16 cellular contexts compared by ENCODE assay signal in genomic region chr13:33341861-33342452, GRCh38.
"Had no signal": no experiment of that assay in that cellular context is flagged by ENCODE, and none has a peak within 500 bp of the region (broad histone marks: within the 10 kb centered on the region; RNA-seq: fewer than 3 reads in every experiment).

No MANE protein-coding gene starts in this region.

- ATAC-seq: body of pancreas; effector memory CD8-positive, alpha-beta T cell; natural killer cell treated with Interleukin-12 subunit alpha and Interleukin-12 subunit beta and Interleukin-15 and Interleukin-18, amount 100 ng/mL, for 72 hours had no signal

- H3K27ac Mint-ChIP-seq: activated naive CD8-positive, alpha-beta T cell treated with anti-CD3 and anti-CD28 coated beads, Interleukin-2, amount 10 ng/mL, durations not matched to agents 7 days and 5 days; activated T-helper 1 cell treated with anti-CD3 and anti-CD28 coated beads, Interleukin-12 subunit alpha, Interleukin-12 subunit beta, Interleukin-2, Interleukin-4 antibody, amounts not matched to agents 30 ng/mL and 10 ng/mL and 1 ng/mL, durations not matched to agents 14 hours and 24 hours and 36 hours; effector memory CD8-positive, alpha-beta T cell; natural killer cell treated with Interleukin-12 subunit alpha and Interleukin-12 subunit beta and Interleukin-15 and Interleukin-18, amount 100 ng/mL, for 72 hours had no signal

- DNase-seq: activated CD4-positive, alpha-beta T cell treated with anti-CD3 and anti-CD28 coated beads, Interleukin-2, amount 50 U/mL, for 4 hours; activated naive CD4-positive, alpha-beta T cell; activated naive CD8-positive, alpha-beta T cell treated with anti-CD3 and anti-CD28 coated beads, Interleukin-2, amount 10 ng/mL, durations not matched to agents 7 days and 5 days; activated T-cell treated with anti-CD3 and anti-CD28 coated beads for 4 hours; amygdala; body of pancreas; caudate nucleus; effector memory CD8-positive, alpha-beta T cell; esophagus squamous epithelium; stimulated activated CD8-positive, alpha-beta memory T cell treated with anti-CD3 and anti-CD28 coated beads, Interleukin-4, amount 100 ng/mL, for 48 hours; stimulated activated naive CD4-positive, alpha-beta T cell; T-helper 2 cell had no signal

- H3K4me3 ChIP-seq: body of pancreas, esophagus squamous epithelium, lung had no signal

- H3K27me3 ChIP-seq: body of pancreas, esophagus squamous epithelium, neutrophil had no signal

- H3K4me3 Mint-ChIP-seq: activated naive CD8-positive, alpha-beta T cell treated with anti-CD3 and anti-CD28 coated beads, Interleukin-2, amount 10 ng/mL, durations not matched to agents 7 days and 5 days; activated T-helper 1 cell treated with anti-CD3 and anti-CD28 coated beads, Interleukin-12 subunit alpha, Interleukin-12 subunit beta, Interleukin-2, Interleukin-4 antibody, amounts not matched to agents 30 ng/mL and 10 ng/mL and 1 ng/mL, durations not matched to agents 14 hours and 24 hours and 36 hours; effector memory CD8-positive, alpha-beta T cell; natural killer cell treated with Interleukin-12 subunit alpha and Interleukin-12 subunit beta and Interleukin-15 and Interleukin-18, amount 100 ng/mL, for 72 hours had no signal

- H3K4me1 ChIP-seq: body of pancreas, esophagus squamous epithelium had no signal

- H3K36me3 ChIP-seq: esophagus squamous epithelium, neutrophil had no signal

- H3K9me3 ChIP-seq: body of pancreas, esophagus squamous epithelium, neutrophil had no signal

- H3K4me1 Mint-ChIP-seq: activated naive CD8-positive, alpha-beta T cell treated with anti-CD3 and anti-CD28 coated beads, Interleukin-2, amount 10 ng/mL, durations not matched to agents 7 days and 5 days had no signal

- H3K27ac ChIP-seq: body of pancreas, esophagus squamous epithelium, neutrophil had no signal

- H3K36me3 Mint-ChIP-seq: activated naive CD8-positive, alpha-beta T cell treated with anti-CD3 and anti-CD28 coated beads, Interleukin-2, amount 10 ng/mL, durations not matched to agents 7 days and 5 days; natural killer cell treated with Interleukin-12 subunit alpha and Interleukin-12 subunit beta and Interleukin-15 and Interleukin-18, amount 100 ng/mL, for 72 hours had no signal

- H3K9me3 Mint-ChIP-seq: activated naive CD8-positive, alpha-beta T cell treated with anti-CD3 and anti-CD28 coated beads, Interleukin-2, amount 10 ng/mL, durations not matched to agents 7 days and 5 days; activated T-helper 1 cell treated with anti-CD3 and anti-CD28 coated beads, Interleukin-12 subunit alpha, Interleukin-12 subunit beta, Interleukin-2, Interleukin-4 antibody, amounts not matched to agents 30 ng/mL and 10 ng/mL and 1 ng/mL, durations not matched to agents 14 hours and 24 hours and 36 hours; effector memory CD8-positive, alpha-beta T cell; natural killer cell treated with Interleukin-12 subunit alpha and Interleukin-12 subunit beta and Interleukin-15 and Interleukin-18, amount 100 ng/mL, for 72 hours had no signal
